Comparison of ENCODE assay signal across 8 cellular contexts in the genomic region with DNA sequence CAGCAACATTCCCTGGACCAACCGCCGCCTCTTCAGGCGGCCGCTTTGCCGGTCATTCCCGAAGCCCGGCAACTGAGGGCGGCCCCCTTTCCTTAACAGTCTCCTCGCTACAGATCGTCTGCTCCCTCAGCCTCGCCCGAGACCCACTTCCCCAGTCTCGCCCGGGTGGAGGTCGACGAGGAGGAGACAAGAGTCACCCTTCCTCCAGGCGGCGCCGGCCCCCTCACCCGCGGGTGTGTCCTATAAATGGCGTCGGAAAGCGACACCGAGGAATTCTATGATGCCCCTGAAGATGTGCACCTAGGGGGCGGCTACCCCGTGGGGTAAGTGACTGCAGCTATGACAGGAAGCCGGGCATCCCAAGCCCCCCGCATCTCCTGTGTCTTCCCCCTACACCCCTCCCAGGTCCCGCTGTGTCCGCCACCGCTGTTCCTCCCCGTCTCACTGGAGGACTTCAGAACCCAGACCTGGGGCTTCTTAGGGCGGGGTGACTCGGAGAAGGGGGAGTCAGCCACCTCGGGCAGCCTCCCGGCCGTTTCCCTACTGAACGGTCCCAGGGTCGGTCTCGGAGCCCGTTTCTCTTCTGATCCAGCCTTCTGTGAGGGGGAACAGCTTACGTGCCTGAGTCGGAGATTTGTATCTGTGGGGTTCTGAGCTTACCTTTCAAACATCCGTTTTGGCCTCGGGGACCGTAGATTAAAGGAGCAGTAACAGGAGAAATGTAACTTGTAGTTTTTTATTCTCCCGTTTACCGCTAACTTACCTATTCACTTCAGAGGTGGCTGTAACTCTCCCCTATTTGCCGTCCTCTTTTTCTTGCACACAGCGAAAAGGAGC. TPM values are rescaled to one million over a fixed set of nuclear protein-coding genes. Genes with fewer than 3 reads are reported as not detected.
DNase-seq lines count a peak whose midpoint lies in the region; ATAC-seq and TF ChIP-seq lines count a peak whose summit lies in the region.

No MANE protein-coding gene starts in this region.

- 39% methylated on average over 32 of the region's 51 CpGs for WGBS in esophagus muscularis mucosa

- no peaks in the 10 kb centered on the region for H3K9me3 Mint-ChIP-seq in activated T-cell treated with anti-CD3 and anti-CD28 coated beads, Interleukin-2, amount 50 U/mL, for 24 hours
- no peaks in the 10 kb centered on the region for H3K9me3 Mint-ChIP-seq in neural crest cell

- intact Hi-C loops in esophagus muscularis mucosa (cut with DNase I), result no loop called here

- peaks cover 7% of the 10 kb centered on the region for H3K36me3 Mint-ChIP-seq in activated T-cell treated with anti-CD3 and anti-CD28 coated beads, Interleukin-2, amount 50 U/mL, for 24 hours (ENCODE audit: low read depth)
- no peaks in the 10 kb centered on the region for H3K36me3 Mint-ChIP-seq in neural crest cell (ENCODE audit: low read depth)

- H3K27me3 Mint-ChIP-seq in activated T-cell treated with anti-CD3 and anti-CD28 coated beads, Interleukin-2, amount 50 U/mL, for 24 hours, result no peaks in the 10 kb centered on the region
- no peaks in the 10 kb centered on the region for H3K27me3 Mint-ChIP-seq in neural crest cell (ENCODE audit: low read depth)

- H3K4me1 Mint-ChIP-seq in activated T-cell treated with anti-CD3 and anti-CD28 coated beads, Interleukin-2, amount 50 U/mL, for 24 hours (ENCODE audit: low read depth), result peaks cover 43% of the 10 kb centered on the region
- peaks cover 36% of the 10 kb centered on the region for H3K4me1 Mint-ChIP-seq in neural crest cell

- H3K27ac ChIP-seq in esophagus muscularis mucosa (replicated peaks in 1 of 4), result peak overlapping the region; percentile 91 to 93 (median 92)

- H3K27ac Mint-ChIP-seq in activated T-cell treated with anti-CD3 and anti-CD28 coated beads, Interleukin-2, amount 50 U/mL, for 24 hours, result peak overlapping the region; percentile 98
- H3K27ac Mint-ChIP-seq in neural crest cell (ENCODE audit: unreplicated experiment), result peak overlapping the region; percentile 94

- peaks cover 0 to 4% (median 0%) of the 10 kb centered on the region in 4 donors for H3K27me3 ChIP-seq in esophagus muscularis mucosa

- DNase-seq in NCI-H187 (lab: John Stamatoyannopoulos, UW) (peak; percentile 19 to 24), NCI-H187 treated with DMSO at 0.1 percent for 48 hours (lab: John Stamatoyannopoulos, UW) (no peak), NCI-H526 treated with DMSO at 0.1 percent for 48 hours (lab: John Stamatoyannopoulos, UW) (peak; percentile 46), esophagus muscularis mucosa (ENCODE audit: extremely low spot score) (peak; percentile 89), neural crest cell (ENCODE audit: low read depth, low spot score) (peak; percentile 36), superior temporal gyrus (ENCODE audit: extremely low spot score) (peak; percentile 14)
- peak; percentile 70 for DNase-seq in activated T-cell treated with anti-CD3 and anti-CD28 coated beads, Interleukin-2, amount 50 U/mL, for 24 hours

- ATAC-seq in HG02981 (IDR thresholded peaks at IDR 0.05; ENCODE audit: unreplicated experiment), result peak; percentile 18

- H3K4me3 Mint-ChIP-seq in activated T-cell treated with anti-CD3 and anti-CD28 coated beads, Interleukin-2, amount 50 U/mL, for 24 hours, result peak overlapping the region; percentile 97
- peak overlapping the region; percentile 99 for H3K4me3 Mint-ChIP-seq in neural crest cell

- H3K36me3 ChIP-seq in esophagus muscularis mucosa, result no peaks in the 10 kb centered on the region

- H3K4me3 ChIP-seq in esophagus muscularis mucosa, result peak overlapping the region; percentile 68 to 82 (median 72)

- TF ChIP-seq POLR2A in esophagus muscularis mucosa (IDR thresholded peaks at IDR 0.05; ENCODE audit: low read depth), result no peak

- no peak for TF ChIP-seq CTCF in esophagus muscularis mucosa (IDR thresholded peaks at IDR 0.05)
- TF ChIP-seq CTCF in neural crest cell (conservative IDR thresholded peaks at IDR 0.05), result no peak

- H3K4me1 ChIP-seq in esophagus muscularis mucosa, result peaks cover 6 to 47% (median 33%) of the 10 kb centered on the region in 4 donors

- no peak for TF ChIP-seq EP300 in esophagus muscularis mucosa (IDR thresholded peaks at IDR 0.05)

- peaks cover 0 to 4% (median 0%) of the 10 kb centered on the region in 4 donors for H3K9me3 ChIP-seq in esophagus muscularis mucosa

RNA-seq across cellular contexts. Expression of a gene that starts 0.6 kb away (rescaled TPM):
- 10 to 100 TPM; 24.4 to 31.9 (median 27.6) TPM for total RNA-seq in esophagus muscularis mucosa
- 10.9 and 11.0 TPM in 2 replicates for total RNA-seq in neural crest cell
